ENCODE assay signal across 27 cellular contexts in genomic region chr2:231914077-231914690, GRCh38. TPM values are rescaled to one million over a fixed set of nuclear protein-coding genes. Genes with fewer than 3 reads are reported as not detected.
"Had no signal": no experiment of that assay in that cellular context is flagged by ENCODE, and none has a peak within 500 bp of the region (broad histone marks: within the 10 kb centered on the region; RNA-seq: fewer than 3 reads in every experiment).

No MANE protein-coding gene starts in this region.

- H3K4me3 Mint-ChIP-seq: activated CD4-positive, alpha-beta memory T cell treated with anti-CD3 and anti-CD28 coated beads for 36 hours; activated CD4-positive, alpha-beta T cell treated with anti-CD3 and anti-CD28 coated beads, Interleukin-2, amount 10 ng/mL, durations not matched to agents 7 days and 5 days; activated naive CD8-positive, alpha-beta T cell treated with anti-CD3 and anti-CD28 coated beads, Interleukin-2, amount 50 U/mL, for 24 hours; activated T-cell treated with anti-CD3 and anti-CD28 coated beads, Interleukin-2, amount 50 U/mL, for 4 hours; brain had no signal

- H3K9me3 ChIP-seq: SJCRH30, SK-N-SH had no signal

- H3K27ac ChIP-seq: KMS-11, SJCRH30, VCaP had no signal

- H3K4me3 ChIP-seq: SJCRH30 had no signal

- H3K36me3 ChIP-seq: SJCRH30 had no signal

- H3K27me3 Mint-ChIP-seq: activated CD4-positive, alpha-beta memory T cell treated with anti-CD3 and anti-CD28 coated beads for 36 hours; activated naive CD8-positive, alpha-beta T cell treated with anti-CD3 and anti-CD28 coated beads, Interleukin-2, amount 50 U/mL, for 24 hours had no signal

- H3K27me3 ChIP-seq: SJCRH30 had no signal

- H3K9me3 Mint-ChIP-seq: activated CD4-positive, alpha-beta memory T cell treated with anti-CD3 and anti-CD28 coated beads for 36 hours; activated CD4-positive, alpha-beta T cell treated with anti-CD3 and anti-CD28 coated beads, Interleukin-2, amount 10 ng/mL, durations not matched to agents 7 days and 5 days; activated naive CD4-positive, alpha-beta T cell treated with anti-CD3 and anti-CD28 coated beads, Interleukin-2, amount 50 U/mL, for 72 hours; activated naive CD8-positive, alpha-beta T cell treated with anti-CD3 and anti-CD28 coated beads, Interleukin-2, amount 50 U/mL, for 24 hours; activated T-cell treated with anti-CD3 and anti-CD28 coated beads, Interleukin-2, amount 50 U/mL, for 4 hours had no signal

- H3K4me1 ChIP-seq: SJCRH30 had no signal

- H3K9ac ChIP-seq: KMS-11, SK-N-SH had no signal

- H3K4me2 ChIP-seq: KMS-11, SK-N-SH had no signal

- DNase-seq: activated CD4-positive, alpha-beta memory T cell treated with anti-CD3 and anti-CD28 coated beads for 36 hours; activated CD4-positive, alpha-beta T cell treated with anti-CD3 and anti-CD28 coated beads, Interleukin-2, amount 10 ng/mL, durations not matched to agents 7 days and 5 days; activated CD4-positive, CD25-positive, alpha-beta regulatory T cell; activated CD8-positive, alpha-beta memory T cell treated with anti-CD3 and anti-CD28 coated beads for 24 hours; activated effector memory CD4-positive, alpha-beta T cell treated with anti-CD3 and anti-CD28 coated beads, Interleukin-2, amount 50 U/mL, for 16 hours; activated naive CD4-positive, alpha-beta T cell treated with Interleukin-2 at 50 U/mL for 16 hours; activated naive CD8-positive, alpha-beta T cell treated with anti-CD3 and anti-CD28 coated beads, Interleukin-2, amount 50 U/mL, for 24 hours; activated T-cell treated with anti-CD3 and anti-CD28 coated beads, Interleukin-2, amount 50 U/mL, for 4 hours; amniotic stem cell; NCI-H1092; NCI-H1930; NCI-H2107; NCI-H345; NCI-H510A; NCI-H526 treated with DMSO at 0.1 percent for 48 hours; NCI-H82; SJCRH30; SK-N-SH; T-helper 1 cell had no signal

- H3K27ac Mint-ChIP-seq: activated CD4-positive, alpha-beta memory T cell treated with anti-CD3 and anti-CD28 coated beads for 36 hours; activated CD4-positive, alpha-beta T cell treated with anti-CD3 and anti-CD28 coated beads, Interleukin-2, amount 10 ng/mL, durations not matched to agents 7 days and 5 days; activated naive CD4-positive, alpha-beta T cell treated with anti-CD3 and anti-CD28 coated beads, Interleukin-2, amount 50 U/mL, for 72 hours; activated naive CD8-positive, alpha-beta T cell treated with anti-CD3 and anti-CD28 coated beads, Interleukin-2, amount 50 U/mL, for 24 hours; brain had no signal

- H3K36me3 Mint-ChIP-seq: activated CD4-positive, alpha-beta memory T cell treated with anti-CD3 and anti-CD28 coated beads for 36 hours; activated naive CD4-positive, alpha-beta T cell treated with anti-CD3 and anti-CD28 coated beads, Interleukin-2, amount 50 U/mL, for 72 hours; brain had no signal

- ATAC-seq: activated naive CD4-positive, alpha-beta T cell treated with anti-CD3 and anti-CD28 coated beads, Interleukin-2, amount 50 U/mL, for 72 hours; activated naive CD8-positive, alpha-beta T cell treated with anti-CD3 and anti-CD28 coated beads, Interleukin-2, amount 50 U/mL, for 24 hours; activated T-cell treated with anti-CD3 and anti-CD28 coated beads, Interleukin-2, amount 50 U/mL, for 4 hours had no signal

RNA-seq across cellular contexts. Expression of gene NPPC, which starts 12.0 kb away (rescaled TPM):
- total RNA-seq: activated CD4-positive, alpha-beta T cell treated with anti-CD3 and anti-CD28 coated beads, Interleukin-2, amount 10 ng/mL, durations not matched to agents 7 days and 5 days; MCF 10A; OCI-LY7; RPMI7951; T-helper 2 cell treated with Interferon-gamma antibody and Interleukin-4, amounts not matched to agents 100 ng/mL and 5 ng/mL, for 36 hours had no signal
- polyA plus RNA-seq: SK-N-SH had no signal
